In the genomic region with DNA sequence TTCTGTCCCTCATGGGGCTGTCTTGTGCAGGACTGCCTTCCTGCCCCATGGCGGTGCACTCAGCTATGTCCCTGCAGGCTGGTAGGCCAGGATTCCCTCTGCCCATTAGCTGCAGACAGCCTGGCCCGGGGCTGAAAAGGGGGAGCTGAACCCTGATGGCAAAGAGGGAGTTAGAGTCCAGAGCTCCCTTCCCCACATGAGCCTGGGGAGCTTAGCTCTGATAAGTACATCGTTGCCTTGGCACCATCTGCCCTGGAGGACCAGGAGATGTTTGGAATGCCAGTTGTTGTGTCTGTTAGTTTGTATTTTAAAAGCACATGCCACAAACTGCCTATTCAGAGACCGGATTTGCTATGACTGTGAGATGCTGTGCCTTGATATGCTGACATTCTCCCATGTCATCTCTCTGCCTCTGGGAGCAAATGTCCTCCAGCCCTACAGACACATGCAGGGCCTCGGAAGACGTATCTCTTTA, we compare ENCODE assay signal across 11 cellular contexts.
"Had no signal": no experiment of that assay in that cellular context is flagged by ENCODE, and none has a peak within 500 bp of the region (broad histone marks: within the 10 kb centered on the region; RNA-seq: fewer than 3 reads in every experiment).

No MANE protein-coding gene starts in this region.

- DNase-seq: activated CD4-positive, alpha-beta T cell treated with anti-CD3 and anti-CD28 coated beads, Interleukin-2, amount 50 U/mL, for 48 hours; activated CD4-positive, CD25-positive, alpha-beta regulatory T cell treated with anti-CD3 and anti-CD28 coated beads, Interleukin-2, amount 50 U/mL, for 72 hours; activated CD8-positive, alpha-beta memory T cell treated with anti-CD3 and anti-CD28 coated beads, Interleukin-2, amount 10 ng/mL, durations not matched to agents 7 days and 5 days; activated gamma-delta T cell; activated naive CD8-positive, alpha-beta T cell treated with anti-CD3 and anti-CD28 coated beads, Interleukin-2, amount 10 ng/mL, durations not matched to agents 7 days and 5 days; activated T-cell treated with anti-CD3 and anti-CD28 coated beads, Interleukin-2, amount 50 U/mL, for 4 hours; foreskin melanocyte; heart right ventricle; kidney; mesendoderm; ovary had no signal

- H3K27ac Mint-ChIP-seq: activated CD8-positive, alpha-beta memory T cell treated with anti-CD3 and anti-CD28 coated beads, Interleukin-2, amount 10 ng/mL, durations not matched to agents 7 days and 5 days; activated naive CD8-positive, alpha-beta T cell treated with anti-CD3 and anti-CD28 coated beads, Interleukin-2, amount 10 ng/mL, durations not matched to agents 7 days and 5 days had no signal

- H3K4me3 Mint-ChIP-seq: activated CD8-positive, alpha-beta memory T cell treated with anti-CD3 and anti-CD28 coated beads, Interleukin-2, amount 10 ng/mL, durations not matched to agents 7 days and 5 days; activated naive CD8-positive, alpha-beta T cell treated with anti-CD3 and anti-CD28 coated beads, Interleukin-2, amount 10 ng/mL, durations not matched to agents 7 days and 5 days; activated T-cell treated with anti-CD3 and anti-CD28 coated beads, Interleukin-2, amount 50 U/mL, for 4 hours had no signal

- ATAC-seq: activated CD8-positive, alpha-beta memory T cell treated with anti-CD3 and anti-CD28 coated beads, Interleukin-2, amount 10 ng/mL, durations not matched to agents 7 days and 5 days; activated T-cell treated with anti-CD3 and anti-CD28 coated beads, Interleukin-2, amount 50 U/mL, for 4 hours had no signal

- H3K9me3 Mint-ChIP-seq: activated T-cell treated with anti-CD3 and anti-CD28 coated beads, Interleukin-2, amount 50 U/mL, for 4 hours had no signal

- H3K36me3 Mint-ChIP-seq: activated CD8-positive, alpha-beta memory T cell treated with anti-CD3 and anti-CD28 coated beads, Interleukin-2, amount 10 ng/mL, durations not matched to agents 7 days and 5 days; activated naive CD8-positive, alpha-beta T cell treated with anti-CD3 and anti-CD28 coated beads, Interleukin-2, amount 10 ng/mL, durations not matched to agents 7 days and 5 days had no signal
